In genomic region chr1:167767794-167768193, GRCh38 we compare ENCODE assay signal across 16 cellular contexts.
"Had no signal": no experiment of that assay in that cellular context is flagged by ENCODE, and none has a peak within 500 bp of the region (broad histone marks: within the 10 kb centered on the region; RNA-seq: fewer than 3 reads in every experiment).

No MANE protein-coding gene starts in this region.

- H3K36me3 ChIP-seq: colonic mucosa, prostate gland had no signal

- H3K27ac ChIP-seq: colonic mucosa, prostate gland, sigmoid colon had no signal

- H3K27me3 ChIP-seq: colonic mucosa, heart right ventricle, sigmoid colon had no signal

- H3K4me1 ChIP-seq: colonic mucosa, prostate gland had no signal

- H3K9me3 ChIP-seq: colonic mucosa, heart right ventricle, prostate gland, sigmoid colon had no signal

- FAIRE-seq: frontal cortex had no signal

- DNase-seq: activated CD4-positive, alpha-beta T cell treated with anti-CD3 and anti-CD28 coated beads for 48 hours; activated CD8-positive, alpha-beta memory T cell treated with anti-CD3 and anti-CD28 coated beads, Interleukin-2, amount 50 U/mL, for 48 hours; activated CD8-positive, alpha-beta T cell treated with anti-CD3 and anti-CD28 coated beads, Interleukin-2, amount 10 ng/mL, durations not matched to agents 7 days and 5 days; caudate nucleus; colonic mucosa; effector CD4-positive, alpha-beta T cell; heart right ventricle; islet precursor cell; mesenchymal stem cell; sigmoid colon; stimulated activated CD4-positive, alpha-beta T cell treated with anti-CD3 and anti-CD28 coated beads, Interleukin-12 subunit alpha, Interleukin-12 subunit beta, amount 100 ng/mL, for 4 hours; stimulated activated naive CD4-positive, alpha-beta T cell treated with Interleukin-2 at 50 U/mL for 16 hours had no signal

- H3K4me3 ChIP-seq: colonic mucosa, heart right ventricle, prostate gland, sigmoid colon had no signal

- ATAC-seq: activated CD8-positive, alpha-beta T cell treated with anti-CD3 and anti-CD28 coated beads, Interleukin-2, amount 10 ng/mL, durations not matched to agents 7 days and 5 days; left lobe of liver; WTC11 had no signal
